In the genomic region with DNA sequence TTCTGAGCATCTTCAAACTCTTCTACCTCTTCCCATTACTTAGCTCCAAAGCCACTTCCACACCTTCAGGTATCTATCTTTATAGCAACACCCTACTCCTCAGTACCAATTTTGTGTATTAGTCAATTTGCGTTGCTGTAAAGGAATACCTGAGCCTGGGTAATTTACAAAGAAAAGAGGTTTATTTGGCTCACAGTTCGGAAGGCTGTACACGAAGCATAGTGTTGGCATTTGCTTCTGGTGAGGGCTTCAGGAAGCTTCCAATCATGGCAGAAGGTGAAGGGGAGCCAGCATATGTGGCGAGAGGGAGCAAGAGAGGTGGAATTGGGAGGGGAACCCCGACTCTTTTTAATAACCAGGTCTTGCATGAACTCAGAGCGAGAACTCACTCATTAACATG, we compare ENCODE assay signal across 32 cellular contexts. TPM values are rescaled to one million over a fixed set of nuclear protein-coding genes. Genes with fewer than 3 reads are reported as not detected.
"Had no signal": no experiment of that assay in that cellular context is flagged by ENCODE, and none has a peak within 500 bp of the region (broad histone marks: within the 10 kb centered on the region; RNA-seq: fewer than 3 reads in every experiment).

No MANE protein-coding gene starts in this region.

- H3K4me3 ChIP-seq: adrenal gland, MG63, Peyer's patch, SJCRH30 had no signal

- H3K4me1 Mint-ChIP-seq: activated CD4-positive, alpha-beta T cell treated with anti-CD3 and anti-CD28 coated beads for 36 hours had no signal

- H3K4me3 Mint-ChIP-seq: activated CD4-positive, alpha-beta memory T cell treated with anti-CD3 and anti-CD28 coated beads, Interleukin-2, amount 10 ng/mL, durations not matched to agents 7 days and 5 days; activated CD4-positive, alpha-beta T cell treated with anti-CD3 and anti-CD28 coated beads for 36 hours; activated naive CD8-positive, alpha-beta T cell treated with anti-CD3 and anti-CD28 coated beads, Interleukin-2, amount 10 ng/mL, durations not matched to agents 7 days and 5 days had no signal

- H3K36me3 ChIP-seq: adrenal gland, MG63, Peyer's patch, SJCRH30 had no signal

- H3K27ac Mint-ChIP-seq: activated CD4-positive, alpha-beta memory T cell treated with anti-CD3 and anti-CD28 coated beads, Interleukin-2, amount 10 ng/mL, durations not matched to agents 7 days and 5 days; activated CD4-positive, alpha-beta T cell treated with anti-CD3 and anti-CD28 coated beads for 36 hours; activated naive CD8-positive, alpha-beta T cell treated with anti-CD3 and anti-CD28 coated beads, Interleukin-2, amount 10 ng/mL, durations not matched to agents 7 days and 5 days; activated T-helper 2 cell treated with anti-CD3 and anti-CD28 coated beads, Interferon-gamma antibody, Interleukin-2, Interleukin-4, amounts not matched to agents 10 μg/mL and 5 μg/mL and 100 μg/mL, durations not matched to agents 14 hours and 24 hours and 36 hours had no signal

- DNase-seq: activated CD4-positive, alpha-beta T cell treated with anti-CD3 and anti-CD28 coated beads for 36 hours; activated CD4-positive, alpha-beta T cell treated with anti-CD3 and anti-CD28 coated beads, Interleukin-2, amount 50 U/mL, for 1 hour; activated naive CD4-positive, alpha-beta T cell treated with anti-CD3 and anti-CD28 coated beads, Interleukin-2, amount 50 U/mL, for 16 hours; activated naive CD8-positive, alpha-beta T cell treated with anti-CD3 and anti-CD28 coated beads, Interleukin-2, amount 10 ng/mL, durations not matched to agents 7 days and 5 days; activated T-cell treated with anti-CD3 and anti-CD28 coated beads for 4 hours; anterior cingulate cortex; caudate nucleus; MG63; MV-4-11; NCI-H1092 treated with DMSO at 0.1 percent for 48 hours; NCI-H1436; NCI-H1694 treated with DMSO at 0.1 percent for 48 hours; NCI-H2029 treated with DMSO at 0.1 percent for 48 hours; NCI-H345; NCI-H510A; NCI-H526 treated with DMSO at 0.1 percent for 48 hours; NCI-H82; NK-92 treated with Interleukin-12 subunit alpha and Interleukin-12 subunit beta, amount 100 ng/mL, for 24 hours; OCI-M1; Right ventricle myocardium superior; SJCRH30; SK-N-SH; T-helper 1 cell had no signal

- H3K4me2 ChIP-seq: SK-N-SH had no signal

- H3K9ac ChIP-seq: SK-N-SH had no signal

- H3K27me3 ChIP-seq: adrenal gland, MG63, Peyer's patch, SJCRH30 had no signal

- H3K27ac ChIP-seq: adrenal gland, Peyer's patch, RWPE1, SJCRH30, VCaP had no signal

- ATAC-seq: activated CD4-positive, alpha-beta T cell treated with anti-CD3 and anti-CD28 coated beads for 36 hours had no signal

- H3K9me2 ChIP-seq: SK-N-SH had no signal

- H3K9me3 ChIP-seq: adrenal gland, MG63, SJCRH30, SK-N-SH had no signal

RNA-seq across cellular contexts. Expression of a gene that starts 17.6 kb away (rescaled TPM):
- total RNA-seq: activated CD8-positive, alpha-beta memory T cell treated with anti-CD3 and anti-CD28 coated beads for 36 hours; activated T-helper 2 cell treated with anti-CD3 and anti-CD28 coated beads, Interferon-gamma antibody, Interleukin-2, Interleukin-4, amounts not matched to agents 10 μg/mL and 5 μg/mL and 100 μg/mL, durations not matched to agents 14 hours and 24 hours and 36 hours; cerebellum; Peyer's patch; SJCRH30; T-helper 2 cell treated with Interferon-gamma antibody and Interleukin-4, amounts not matched to agents 100 ng/mL and 5 ng/mL, for 36 hours had no signal
- polyA plus RNA-seq: SK-N-SH had no signal

RNA-seq across cellular contexts. Expression of a gene that starts 47.7 kb away (rescaled TPM):
- total RNA-seq: activated CD4-positive, alpha-beta T cell treated with anti-CD3 and anti-CD28 coated beads for 36 hours; activated CD8-positive, alpha-beta memory T cell treated with anti-CD3 and anti-CD28 coated beads for 36 hours; activated T-helper 2 cell treated with anti-CD3 and anti-CD28 coated beads, Interferon-gamma antibody, Interleukin-2, Interleukin-4, amounts not matched to agents 10 μg/mL and 5 μg/mL and 100 μg/mL, durations not matched to agents 14 hours and 24 hours and 36 hours; T-helper 2 cell treated with Interferon-gamma antibody and Interleukin-4, amounts not matched to agents 100 ng/mL and 5 ng/mL, for 36 hours had no signal
